17 cellular contexts compared by ENCODE assay signal in the genomic region with DNA sequence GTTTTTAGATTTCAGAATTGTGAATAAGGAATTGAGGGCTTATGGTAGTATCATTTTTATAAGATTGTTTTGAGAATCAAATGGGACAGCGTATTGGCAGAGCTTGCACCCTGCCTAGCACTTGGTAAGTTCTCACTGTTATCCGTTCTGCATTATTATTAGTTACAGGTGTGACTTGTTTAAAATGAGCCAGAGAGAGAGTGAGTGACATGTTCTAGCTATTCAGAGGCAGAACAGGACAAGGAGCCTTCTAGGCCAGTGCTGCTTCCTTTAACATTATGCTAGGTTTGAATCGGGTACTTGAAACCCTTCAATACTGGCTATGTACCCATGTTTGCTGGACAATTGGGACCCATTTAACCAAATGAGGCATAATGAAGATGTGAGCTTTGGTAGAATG.
A peak's percentile ranks its signal among the peaks of the same experiment; 100 is the strongest.
DNase-seq lines count a peak whose midpoint lies in the region; ATAC-seq, FAIRE-seq and TF ChIP-seq lines count a peak whose summit lies in the region.
"Had no signal": no experiment of that assay in that cellular context is flagged by ENCODE, and none has a peak within 500 bp of the region (broad histone marks: within the 10 kb centered on the region; RNA-seq: fewer than 3 reads in every experiment).

No MANE protein-coding gene starts in this region.

- no peak for TF ChIP-seq CTCF in IMR-90 (conservative IDR thresholded peaks at IDR 0.05; ENCODE audit: low read depth, low read length)

- no peak overlapping the region for H2BK20ac ChIP-seq in IMR-90 (ENCODE audit: low read depth, low read length)

- no peak for DNase-seq in GM12891 (ENCODE audit: insufficient read length, low spot score)
- no peak for DNase-seq in IMR-90
- no peak for DNase-seq in left cardiac atrium
- DNase-seq in right cardiac atrium: no peak
- DNase-seq in H7: no peak
- no peak for DNase-seq in KBM-7
- DNase-seq: Calu3; CD8-positive, alpha-beta T cell; DMS79 treated with DMSO at 0.1 percent for 48 hours; GF-D8; GM23248; HFFc6 had no signal

- in situ Hi-C loops in IMR-90 (cut with MboI; ENCODE audit: low sequenced_read_pairs): no loop called here
- in situ Hi-C loops in KBM-7 (cut with MboI; ENCODE audit: low pct_unique_long_range_greater_than_20kb, low sequenced_read_pairs): no loop called here

- H3K36me3 ChIP-seq in IMR-90 (ENCODE audit: control insufficient read depth, insufficient read depth, low read length): no peaks in the 10 kb centered on the region
- no peaks in the 10 kb centered on the region for H3K36me3 ChIP-seq in H7 (replicated peaks; ENCODE audit: control insufficient read depth, insufficient read depth, low read length)

- no peak overlapping the region for H3K23ac ChIP-seq in IMR-90 (ENCODE audit: low read depth, low read length)

- BruUV-seq in IMR-90 (replicated peaks; lab: Mats Ljungman, UMichigan): no TSS peak

- no peak overlapping the region; the same call in 2 of the 3 replicates for H2BK15ac ChIP-seq in IMR-90 (ENCODE audit: low read depth, low read length)

- H3K27ac ChIP-seq in IMR-90 (ENCODE audit: insufficient read depth, low read length): no peak overlapping the region
- peak overlapping the region; percentile 43 for H3K27ac ChIP-seq in right cardiac atrium (ENCODE audit: low read length)
- H3K27ac ChIP-seq: BLaER1 treated with 17β-estradiol and CSF1 and Interleukin-3, amounts not matched to agents 10 nM and 100 nM; GM23248 had no signal

- H3K9me3 ChIP-seq in IMR-90 (ENCODE audit: control insufficient read depth, insufficient read depth, low read length) (0 out of 2 replicates have a peak, but pooled peaks cover 2% of the 10 kb centered on the region), right cardiac atrium (ENCODE audit: control insufficient read depth, low read length) (no peaks in the 10 kb centered on the region)

- no peak overlapping the region for H2BK120ac ChIP-seq in IMR-90 (ENCODE audit: low read depth, low read length)

- H2AK9ac ChIP-seq in IMR-90 (replicated peaks; ENCODE audit: low read depth, low read length, poor library complexity): no peak overlapping the region

- no peak for TF ChIP-seq RAD21 in IMR-90 (IDR thresholded peaks at IDR 0.05; ENCODE audit: low read length)

- no peak overlapping the region for H4K5ac ChIP-seq in IMR-90 (ENCODE audit: low read depth, low read length)

- no peak overlapping the region for H2BK5ac ChIP-seq in IMR-90 (ENCODE audit: low read depth, low read length, poor library complexity, severe bottlenecking)

- H2AK5ac ChIP-seq in IMR-90 (ENCODE audit: low read depth, low read length): 0 out of 2 replicates have a peak overlapping the region, but pooled peaks have one; percentile 26

- 83% methylated on average over 1 of the region's 3 CpGs; no CpG with 5 or more reads in 1 of the 2 experiments for WGBS in IMR-90 (ENCODE audit: extremely low coverage in 2 of 2, insufficient read length in 1 of 2), 2 experiments
- WGBS in right cardiac atrium: 72% methylated on average over 3 of the region's 3 CpGs

- H3K79me1 ChIP-seq in IMR-90 (ENCODE audit: low read depth in 1 of 2, low read length in 2 of 2): no peaks in the 10 kb centered on the region

- H3K9ac ChIP-seq in IMR-90 (ENCODE audit: low read depth, low read length): no peak overlapping the region
- H3K9ac ChIP-seq: BLaER1 treated with 17β-estradiol and CSF1 and Interleukin-3, amounts not matched to agents 10 nM and 100 nM; GM23248 had no signal

- no peak overlapping the region for H3K56ac ChIP-seq in IMR-90 (ENCODE audit: extremely low read depth, insufficient read depth, low read length)

- TF ChIP-seq POLR2A in GM12891 (IDR thresholded peaks at IDR 0.05; ENCODE audit: low read depth, low read length) (no peak), IMR-90 (IDR thresholded peaks at IDR 0.05; ENCODE audit: low read depth, low read length) (no peak)

- no peak overlapping the region for H2AFZ ChIP-seq in IMR-90 (replicated peaks; ENCODE audit: low read length, poor library complexity)
- H2AFZ ChIP-seq: GM23248 had no signal

- H3K4me3 ChIP-seq in IMR-90 (ENCODE audit: insufficient read depth, low read depth, low read length): no peak overlapping the region
- no peak overlapping the region for H3K4me3 ChIP-seq in right cardiac atrium (ENCODE audit: low read length)
- H3K4me3 ChIP-seq in H7 (ENCODE audit: insufficient read depth, low read depth, low read length): no peak overlapping the region
- H3K4me3 ChIP-seq: BLaER1 treated with 17β-estradiol and CSF1 and Interleukin-3, amounts not matched to agents 10 nM and 100 nM; GM23248 had no signal

- H3K18ac ChIP-seq in IMR-90 (ENCODE audit: low read depth, low read length): no peak overlapping the region

- dilution Hi-C loops in IMR-90 (cut with HindIII; ENCODE audit: low sequenced_read_pairs, unreplicated experiment): no loop called here

- H3K4me2 ChIP-seq in IMR-90 (ENCODE audit: low read depth, low read length): no peak overlapping the region
- H3K4me2 ChIP-seq: BLaER1 treated with 17β-estradiol and CSF1 and Interleukin-3, amounts not matched to agents 10 nM and 100 nM had no signal

- no peak overlapping the region for H3K14ac ChIP-seq in IMR-90 (replicated peaks; ENCODE audit: low read depth, low read length)

- H3K27me3 ChIP-seq in IMR-90 (ENCODE audit: control insufficient read depth, insufficient read depth, low read length) (no peaks in the 10 kb centered on the region), right cardiac atrium (ENCODE audit: control insufficient read depth, insufficient read depth) (no peaks in the 10 kb centered on the region), H7 (ENCODE audit: control insufficient read depth, insufficient read depth, low read length) (no peaks in the 10 kb centered on the region)
- H3K27me3 ChIP-seq: BLaER1 treated with 17β-estradiol and CSF1 and Interleukin-3, amounts not matched to agents 10 nM and 100 nM had no signal

- CTCF ChIA-PET in IMR-90 (lab: Yijun Ruan, JAX): no interaction called here

- POLR2A ChIA-PET in IMR-90 (lab: Charles Lee; ENCODE audit: unreplicated experiment): no interaction called here

- no peak for ATAC-seq in IMR-90 (ENCODE audit: low read depth)
- peak; percentile 71 to 82 for ATAC-seq in left cardiac atrium
- peak; percentile 66 to 84 for ATAC-seq in right cardiac atrium
- ATAC-seq in HG03135 (IDR thresholded peaks at IDR 0.05; ENCODE audit: unreplicated experiment): no peak
- ATAC-seq: CD8-positive, alpha-beta T cell; HCT116 had no signal

- H3K9me1 ChIP-seq in IMR-90 (ENCODE audit: insufficient read depth, low read length): no peaks in the 10 kb centered on the region

- no peaks in the 10 kb centered on the region for H4K20me1 ChIP-seq in IMR-90 (ENCODE audit: insufficient read depth, low read length)

- H4K91ac ChIP-seq in IMR-90 (ENCODE audit: insufficient read depth, low read depth, low read length): no peak overlapping the region

- H3K4me1 ChIP-seq in IMR-90 (ENCODE audit: control insufficient read depth, insufficient read depth, low read length) (0 out of 2 replicates have a peak, but pooled peaks cover 2% of the 10 kb centered on the region), right cardiac atrium (ENCODE audit: control insufficient read depth, insufficient read depth, low read length) (no peaks in the 10 kb centered on the region)

- FAIRE-seq in GM12891 (lab: Jason Lieb, UNC): peak; percentile 66
- FAIRE-seq: H54, HTR-8/SVneo had no signal

- no peak overlapping the region for H3K4ac ChIP-seq in IMR-90 (ENCODE audit: low read depth, low read length)

- intact Hi-C loops in IMR-90 (cut with micrococcal nuclease): no loop called here
- intact Hi-C loops in left cardiac atrium (cut with DNase I): loop anchor here in 1 of 2 donors (2.0 kb wide), 1 partner anchor 74 kb away; no protein-coding TSS in a partner anchor
- intact Hi-C loops in right cardiac atrium (cut with DNase I): no loop called here

- H4K8ac ChIP-seq in IMR-90 (ENCODE audit: low read depth in 2 of 2, low read length in 2 of 2): no peak overlapping the region

TF ChIP-seq in GM12891, 5 proteins besides CTCF, POLR2A, EP300 and RAD21:
- no peak for TF ChIP-seq PAX5 (IDR thresholded peaks at IDR 0.05; ENCODE audit: insufficient read depth, low read length, severe bottlenecking)
- TF ChIP-seq POLR2AphosphoS5 (IDR thresholded peaks at IDR 0.05; ENCODE audit: low read depth, low read length): no peak
- TF ChIP-seq POU2F2 (IDR thresholded peaks at IDR 0.05; ENCODE audit: low read depth, low read length): no peak
- TF ChIP-seq SPI1 (IDR thresholded peaks at IDR 0.05; ENCODE audit: low read depth, low read length): no peak
- TF ChIP-seq TAF1 (IDR thresholded peaks at IDR 0.05; ENCODE audit: low read depth, low read length): no peak

TF ChIP-seq in IMR-90, 13 proteins besides CTCF, POLR2A, EP300 and RAD21:
- TF ChIP-seq, protein P1, sequence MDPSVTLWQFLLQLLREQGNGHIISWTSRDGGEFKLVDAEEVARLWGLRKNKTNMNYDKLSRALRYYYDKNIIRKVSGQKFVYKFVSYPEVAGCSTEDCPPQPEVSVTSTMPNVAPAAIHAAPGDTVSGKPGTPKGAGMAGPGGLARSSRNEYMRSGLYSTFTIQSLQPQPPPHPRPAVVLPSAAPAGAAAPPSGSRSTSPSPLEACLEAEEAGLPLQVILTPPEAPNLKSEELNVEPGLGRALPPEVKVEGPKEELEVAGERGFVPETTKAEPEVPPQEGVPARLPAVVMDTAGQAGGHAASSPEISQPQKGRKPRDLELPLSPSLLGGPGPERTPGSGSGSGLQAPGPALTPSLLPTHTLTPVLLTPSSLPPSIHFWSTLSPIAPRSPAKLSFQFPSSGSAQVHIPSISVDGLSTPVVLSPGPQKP (IDR thresholded peaks at IDR 0.05; ENCODE audit: borderline replicate concordance, low read depth, low read length): no peak
- TF ChIP-seq NFE2L2 (IDR thresholded peaks at IDR 0.05; ENCODE audit: low read depth, low read length): no peak
TF ChIP-seq in IMR-90: peak in this region for 0.

Comparison
In these comparisons a context has a peak if more than half of its experiments do, and no peak if none do; other contexts are left out.
1. ATAC-seq: peak in left cardiac atrium (2 of 2) and right cardiac atrium (2 of 2); none in IMR-90 (single experiment) and HG03135 (single experiment).